Comparison of ENCODE assay signal across 1 cellular context in the genomic region with DNA sequence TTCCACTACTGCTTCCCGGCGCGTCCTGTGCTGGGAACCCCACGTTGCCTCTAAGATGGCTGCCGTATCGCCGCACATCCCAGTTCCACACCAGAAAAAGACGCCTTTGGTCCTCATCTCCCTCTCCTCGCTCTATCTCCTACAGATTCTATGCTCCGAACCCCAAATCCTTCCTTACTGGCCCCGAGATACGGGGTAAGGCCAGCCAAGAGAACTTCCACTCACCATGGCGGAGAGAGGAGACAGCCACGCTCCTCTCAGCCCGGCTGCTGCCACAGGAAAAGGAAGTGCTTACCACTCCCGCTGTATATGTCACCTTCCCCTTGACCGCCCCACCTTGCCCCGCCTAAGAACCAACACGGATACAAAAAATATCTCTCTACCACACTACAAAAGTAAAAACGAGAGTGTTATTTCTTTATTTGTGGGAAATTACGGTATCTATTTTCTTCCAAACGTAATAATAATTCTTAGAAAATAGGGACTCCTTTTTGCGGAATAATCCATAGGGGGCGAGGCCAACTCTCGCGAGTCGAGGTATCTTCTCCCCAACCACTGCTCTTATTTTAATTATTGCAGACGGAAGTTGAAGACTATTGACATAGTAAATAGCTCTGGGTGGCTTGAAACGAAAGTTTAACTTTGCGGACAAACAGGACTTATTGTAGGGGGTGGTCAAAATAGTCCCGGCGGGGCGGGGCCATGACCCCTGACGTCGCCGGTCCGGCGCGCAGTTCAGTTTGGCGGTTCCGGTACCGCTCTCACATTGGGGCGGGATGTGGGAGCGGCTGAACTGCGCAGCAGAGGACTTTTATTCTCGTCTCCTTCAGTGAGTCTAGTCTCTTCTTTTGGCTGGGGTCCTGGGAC.
TF ChIP-seq lines count a peak whose summit lies in the region.

TSS of gene RPL4 (minus strand) at position 293 of the 867 bp plus-strand sequence. CDS start at position 228, 65 bp downstream.
TSS of gene ZWILCH (plus strand) at position 764 of the 867 bp plus-strand sequence. CDS start at position 777, 13 bp downstream.

TF ChIP-seq in HepG2, 621 proteins besides CTCF, POLR2A, EP300 and RAD21 (continued from another document and continues in another):
- TF ChIP-seq, protein P1, sequence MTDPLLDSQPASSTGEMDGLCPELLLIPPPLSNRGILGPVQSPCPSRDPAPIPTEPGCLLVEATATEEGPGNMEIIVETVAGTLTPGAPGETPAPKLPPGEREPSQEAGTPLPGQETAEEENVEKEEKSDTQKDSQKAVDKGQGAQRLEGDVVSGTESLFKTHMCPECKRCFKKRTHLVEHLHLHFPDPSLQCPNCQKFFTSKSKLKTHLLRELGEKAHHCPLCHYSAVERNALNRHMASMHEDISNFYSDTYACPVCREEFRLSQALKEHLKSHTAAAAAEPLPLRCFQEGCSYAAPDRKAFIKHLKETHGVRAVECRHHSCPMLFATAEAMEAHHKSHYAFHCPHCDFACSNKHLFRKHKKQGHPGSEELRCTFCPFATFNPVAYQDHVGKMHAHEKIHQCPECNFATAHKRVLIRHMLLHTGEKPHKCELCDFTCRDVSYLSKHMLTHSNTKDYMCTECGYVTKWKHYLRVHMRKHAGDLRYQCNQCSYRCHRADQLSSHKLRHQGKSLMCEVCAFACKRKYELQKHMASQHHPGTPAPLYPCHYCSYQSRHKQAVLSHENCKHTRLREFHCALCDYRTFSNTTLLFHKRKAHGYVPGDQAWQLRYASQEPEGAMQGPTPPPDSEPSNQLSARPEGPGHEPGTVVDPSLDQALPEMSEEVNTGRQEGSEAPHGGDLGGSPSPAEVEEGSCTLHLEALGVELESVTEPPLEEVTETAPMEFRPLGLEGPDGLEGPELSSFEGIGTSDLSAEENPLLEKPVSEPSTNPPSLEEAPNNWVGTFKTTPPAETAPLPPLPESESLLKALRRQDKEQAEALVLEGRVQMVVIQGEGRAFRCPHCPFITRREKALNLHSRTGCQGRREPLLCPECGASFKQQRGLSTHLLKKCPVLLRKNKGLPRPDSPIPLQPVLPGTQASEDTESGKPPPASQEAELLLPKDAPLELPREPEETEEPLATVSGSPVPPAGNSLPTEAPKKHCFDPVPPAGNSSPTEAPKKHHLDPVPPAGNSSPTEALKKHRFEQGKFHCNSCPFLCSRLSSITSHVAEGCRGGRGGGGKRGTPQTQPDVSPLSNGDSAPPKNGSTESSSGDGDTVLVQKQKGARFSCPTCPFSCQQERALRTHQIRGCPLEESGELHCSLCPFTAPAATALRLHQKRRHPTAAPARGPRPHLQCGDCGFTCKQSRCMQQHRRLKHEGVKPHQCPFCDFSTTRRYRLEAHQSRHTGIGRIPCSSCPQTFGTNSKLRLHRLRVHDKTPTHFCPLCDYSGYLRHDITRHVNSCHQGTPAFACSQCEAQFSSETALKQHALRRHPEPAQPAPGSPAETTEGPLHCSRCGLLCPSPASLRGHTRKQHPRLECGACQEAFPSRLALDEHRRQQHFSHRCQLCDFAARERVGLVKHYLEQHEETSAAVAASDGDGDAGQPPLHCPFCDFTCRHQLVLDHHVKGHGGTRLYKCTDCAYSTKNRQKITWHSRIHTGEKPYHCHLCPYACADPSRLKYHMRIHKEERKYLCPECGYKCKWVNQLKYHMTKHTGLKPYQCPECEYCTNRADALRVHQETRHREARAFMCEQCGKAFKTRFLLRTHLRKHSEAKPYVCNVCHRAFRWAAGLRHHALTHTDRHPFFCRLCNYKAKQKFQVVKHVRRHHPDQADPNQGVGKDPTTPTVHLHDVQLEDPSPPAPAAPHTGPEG (CRISPR knock-in tag; IDR thresholded peaks at IDR 0.05), result peak; percentile 48; the same call in 1 of the 2 replicates
- no peak for TF ChIP-seq ZNF550 (CRISPR knock-in tag; IDR thresholded peaks at IDR 0.05; ENCODE audit: borderline replicate concordance)
- TF ChIP-seq ZNF335 (CRISPR knock-in tag; IDR thresholded peaks at IDR 0.05), result no peak
- TF ChIP-seq, protein P2, sequence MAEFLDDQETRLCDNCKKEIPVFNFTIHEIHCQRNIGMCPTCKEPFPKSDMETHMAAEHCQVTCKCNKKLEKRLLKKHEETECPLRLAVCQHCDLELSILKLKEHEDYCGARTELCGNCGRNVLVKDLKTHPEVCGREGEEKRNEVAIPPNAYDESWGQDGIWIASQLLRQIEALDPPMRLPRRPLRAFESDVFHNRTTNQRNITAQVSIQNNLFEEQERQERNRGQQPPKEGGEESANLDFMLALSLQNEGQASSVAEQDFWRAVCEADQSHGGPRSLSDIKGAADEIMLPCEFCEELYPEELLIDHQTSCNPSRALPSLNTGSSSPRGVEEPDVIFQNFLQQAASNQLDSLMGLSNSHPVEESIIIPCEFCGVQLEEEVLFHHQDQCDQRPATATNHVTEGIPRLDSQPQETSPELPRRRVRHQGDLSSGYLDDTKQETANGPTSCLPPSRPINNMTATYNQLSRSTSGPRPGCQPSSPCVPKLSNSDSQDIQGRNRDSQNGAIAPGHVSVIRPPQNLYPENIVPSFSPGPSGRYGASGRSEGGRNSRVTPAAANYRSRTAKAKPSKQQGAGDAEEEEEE (CRISPR knock-in tag; IDR thresholded peaks at IDR 0.05; ENCODE audit: borderline replicate concordance), result no peak
- TF ChIP-seq CAMTA2 (CRISPR knock-in tag; IDR thresholded peaks at IDR 0.05; ENCODE audit: borderline replicate concordance), result no peak
- TF ChIP-seq, protein P3, sequence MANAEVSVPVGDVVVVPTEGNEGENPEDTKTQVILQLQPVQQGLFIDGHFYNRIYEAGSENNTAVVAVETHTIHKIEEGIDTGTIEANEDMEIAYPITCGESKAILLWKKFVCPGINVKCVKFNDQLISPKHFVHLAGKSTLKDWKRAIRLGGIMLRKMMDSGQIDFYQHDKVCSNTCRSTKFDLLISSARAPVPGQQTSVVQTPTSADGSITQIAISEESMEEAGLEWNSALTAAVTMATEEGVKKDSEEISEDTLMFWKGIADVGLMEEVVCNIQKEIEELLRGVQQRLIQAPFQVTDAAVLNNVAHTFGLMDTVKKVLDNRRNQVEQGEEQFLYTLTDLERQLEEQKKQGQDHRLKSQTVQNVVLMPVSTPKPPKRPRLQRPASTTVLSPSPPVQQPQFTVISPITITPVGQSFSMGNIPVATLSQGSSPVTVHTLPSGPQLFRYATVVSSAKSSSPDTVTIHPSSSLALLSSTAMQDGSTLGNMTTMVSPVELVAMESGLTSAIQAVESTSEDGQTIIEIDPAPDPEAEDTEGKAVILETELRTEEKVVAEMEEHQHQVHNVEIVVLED (CRISPR knock-in tag; IDR thresholded peaks at IDR 0.05; ENCODE audit: borderline replicate concordance), result peak; percentile 34; the same call in 1 of the 2 replicates
- 0 out of 2 replicates have a peak, but pooled peaks have one; percentile 17 for TF ChIP-seq EED (CRISPR knock-in tag; IDR thresholded peaks at IDR 0.05)
- TF ChIP-seq ZNF224 (CRISPR knock-in tag; IDR thresholded peaks at IDR 0.05), result no peak
- TF ChIP-seq ZNF350 (CRISPR knock-in tag; IDR thresholded peaks at IDR 0.05; ENCODE audit: borderline replicate concordance, low read depth), result no peak; the same call in 1 of the 2 replicates
- TF ChIP-seq FOXP4 (CRISPR knock-in tag; IDR thresholded peaks at IDR 0.05), result no peak; the same call in none of the 2 replicates
- TF ChIP-seq ZNF430 (CRISPR knock-in tag; IDR thresholded peaks at IDR 0.05), result 0 out of 2 replicates have a peak, but pooled peaks have one; percentile 43
- TF ChIP-seq ZNF576 (CRISPR knock-in tag; IDR thresholded peaks at IDR 0.05), result no peak
- TF ChIP-seq MTF1 (CRISPR knock-in tag; IDR thresholded peaks at IDR 0.05), result 0 out of 2 replicates have a peak, but pooled peaks have one; percentile 62
- TF ChIP-seq ZSCAN9 (CRISPR knock-in tag; IDR thresholded peaks at IDR 0.05; ENCODE audit: borderline replicate concordance), result peak; percentile 61; the same call in 1 of the 2 replicates
- no peak for TF ChIP-seq ZNF850 (CRISPR knock-in tag; conservative IDR thresholded peaks at IDR 0.05)
- TF ChIP-seq ZSCAN20 (CRISPR knock-in tag; IDR thresholded peaks at IDR 0.05; ENCODE audit: borderline replicate concordance), result peak; percentile 51; the same call in 1 of the 2 replicates
- peak; percentile 27; the same call in 1 of the 2 replicates for TF ChIP-seq HCFC1 (IDR thresholded peaks at IDR 0.05; ENCODE audit: low read depth, low read length)
- TF ChIP-seq MAFK (conservative IDR thresholded peaks at IDR 0.05 in 1 of 2, IDR thresholded peaks at IDR 0.05 in 1 of 2; ENCODE audit: low read length in 2 of 2), result no peak
- peak; percentile 92 for TF ChIP-seq YY1 (IDR thresholded peaks at IDR 0.05; ENCODE audit: insufficient read depth, insufficient replicate concordance, low read depth, low read length)
- no peak; the same call in 1 of the 2 replicates for TF ChIP-seq ZNF891 (CRISPR knock-in tag; IDR thresholded peaks at IDR 0.05)
- no peak for TF ChIP-seq NFE2L1 (CRISPR knock-in tag; IDR thresholded peaks at IDR 0.05; ENCODE audit: borderline replicate concordance)
- TF ChIP-seq KDM5A (IDR thresholded peaks at IDR 0.05; ENCODE audit: borderline replicate concordance, low read length), result peak; percentile 94
- TF ChIP-seq THAP8 (CRISPR knock-in tag; IDR thresholded peaks at IDR 0.05; ENCODE audit: borderline replicate concordance), result no peak; the same call in 1 of the 2 replicates
- no peak for TF ChIP-seq ATRX (CRISPR knock-in tag; IDR thresholded peaks at IDR 0.05; ENCODE audit: borderline replicate concordance)
- no peak; the same call in 1 of the 2 replicates for TF ChIP-seq MIXL1 (CRISPR knock-in tag; IDR thresholded peaks at IDR 0.05)
- TF ChIP-seq NAIF1 (CRISPR knock-in tag; IDR thresholded peaks at IDR 0.05; ENCODE audit: borderline replicate concordance), result peak; percentile 94; the same call in 1 of the 2 replicates
- peak; percentile 33; the same call in 1 of the 2 replicates for TF ChIP-seq ZNF766 (CRISPR knock-in tag; IDR thresholded peaks at IDR 0.05; ENCODE audit: borderline replicate concordance)
- peak; percentile 37; the same call in 1 of the 2 replicates for TF ChIP-seq ZBTB20 (CRISPR knock-in tag; IDR thresholded peaks at IDR 0.05; ENCODE audit: borderline replicate concordance, low read depth)
- no peak for TF ChIP-seq MLLT10 (CRISPR knock-in tag; IDR thresholded peaks at IDR 0.05)
- peak; percentile 66 for TF ChIP-seq DRAP1 (CRISPR knock-in tag; IDR thresholded peaks at IDR 0.05)
- no peak for TF ChIP-seq ZMYM2 (CRISPR knock-in tag; IDR thresholded peaks at IDR 0.05)
- no peak for TF ChIP-seq IRF9 (CRISPR knock-in tag; IDR thresholded peaks at IDR 0.05; ENCODE audit: borderline replicate concordance)
- TF ChIP-seq E2F5 (CRISPR knock-in tag; conservative IDR thresholded peaks at IDR 0.05), result peak; percentile 93
